In genomic region chr16:3673201-3673600, GRCh38 we compare ENCODE assay signal across 29 cellular contexts.
"Had no signal": no experiment of that assay in that cellular context is flagged by ENCODE, and none has a peak within 500 bp of the region (broad histone marks: within the 10 kb centered on the region; RNA-seq: fewer than 3 reads in every experiment).

No MANE protein-coding gene starts in this region.

- H3K27ac ChIP-seq: breast epithelium, epithelial cell of prostate, esophagus squamous epithelium, hepatocyte, parathyroid adenoma, right atrium auricular region, thoracic aorta had no signal

- H3K4me3 ChIP-seq: breast epithelium, esophagus squamous epithelium, hepatocyte, right atrium auricular region, thoracic aorta had no signal

- H3K4me3 Mint-ChIP-seq: activated naive CD4-positive, alpha-beta T cell treated with anti-CD3 and anti-CD28 coated beads, Interleukin-2, amount 10 ng/mL, durations not matched to agents 7 days and 5 days; activated naive CD8-positive, alpha-beta T cell treated with anti-CD3 and anti-CD28 coated beads, Interleukin-2, amount 50 U/mL, for 24 hours; naive B cell; neural crest cell; T-helper 17 cell had no signal

- H2AFZ ChIP-seq: hepatocyte, parathyroid adenoma had no signal

- H3K36me3 ChIP-seq: breast epithelium had no signal

- H3K9ac ChIP-seq: parathyroid adenoma had no signal

- H3K27ac Mint-ChIP-seq: activated naive CD4-positive, alpha-beta T cell treated with anti-CD3 and anti-CD28 coated beads, Interleukin-2, amount 10 ng/mL, durations not matched to agents 7 days and 5 days; activated naive CD8-positive, alpha-beta T cell treated with anti-CD3 and anti-CD28 coated beads, Interleukin-2, amount 50 U/mL, for 24 hours; naive B cell; T-helper 17 cell had no signal

- FAIRE-seq: frontal cortex, urothelium cell line had no signal

- H3K4me1 ChIP-seq: breast epithelium, esophagus squamous epithelium, parathyroid adenoma, right atrium auricular region had no signal

- H3K79me2 ChIP-seq: hepatocyte, parathyroid adenoma had no signal

- H3K9me3 Mint-ChIP-seq: activated naive CD4-positive, alpha-beta T cell treated with anti-CD3 and anti-CD28 coated beads, Interleukin-2, amount 10 ng/mL, durations not matched to agents 7 days and 5 days; activated naive CD8-positive, alpha-beta T cell treated with anti-CD3 and anti-CD28 coated beads, Interleukin-2, amount 50 U/mL, for 24 hours; naive B cell; neural crest cell had no signal

- H3K9me3 ChIP-seq: breast epithelium, esophagus squamous epithelium, right atrium auricular region, thoracic aorta had no signal

- H3K4me2 ChIP-seq: hepatocyte had no signal

- ATAC-seq: activated naive CD8-positive, alpha-beta T cell treated with anti-CD3 and anti-CD28 coated beads, Interleukin-2, amount 50 U/mL, for 24 hours; left cardiac atrium; SK-N-SH treated with all-trans-retinoic acid at 6 μM for 48 hours; T-helper 17 cell had no signal

- H3K27me3 Mint-ChIP-seq: activated naive CD4-positive, alpha-beta T cell treated with anti-CD3 and anti-CD28 coated beads, Interleukin-2, amount 10 ng/mL, durations not matched to agents 7 days and 5 days; activated naive CD8-positive, alpha-beta T cell treated with anti-CD3 and anti-CD28 coated beads, Interleukin-2, amount 50 U/mL, for 24 hours; naive B cell; T-helper 17 cell had no signal

- H3K27me3 ChIP-seq: breast epithelium, esophagus squamous epithelium, hepatocyte, right atrium auricular region had no signal

- DNase-seq: activated CD4-positive, alpha-beta T cell treated with anti-CD3 and anti-CD28 coated beads for 1 hour; activated CD4-positive, alpha-beta T cell treated with anti-CD3 and anti-CD28 coated beads, Interleukin-2, amount 50 U/mL, for 1 hour; activated gamma-delta T cell; activated naive CD4-positive, alpha-beta T cell treated with anti-CD3 and anti-CD28 coated beads, Interleukin-2, amount 10 ng/mL, durations not matched to agents 7 days and 5 days; activated naive CD8-positive, alpha-beta T cell treated with anti-CD3 and anti-CD28 coated beads, Interleukin-2, amount 50 U/mL, for 24 hours; amygdala; central memory CD4-positive, alpha-beta T cell; esophagus squamous epithelium; islet precursor cell; left cardiac atrium; mammary epithelial cell; naive B cell; occipital lobe; stimulated activated CD4-positive, alpha-beta T cell treated with anti-CD3 and anti-CD28 coated beads, Interleukin-15, amount 100 ng/mL, for 24 hours; stimulated activated CD4-positive, alpha-beta T cell treated with anti-CD3 and anti-CD28 coated beads, Interleukin-2, amount 100 ng/mL, for 24 hours; stimulated activated naive CD4-positive, alpha-beta T cell treated with Interleukin-2 at 50 U/mL for 16 hours; T-helper 17 cell; T1000; trophoblast cell had no signal

- H3K4me1 Mint-ChIP-seq: naive B cell, T-helper 17 cell had no signal
